Comparison of ENCODE assay signal across 10 cellular contexts in genomic region chr6:75230484-75231325, GRCh38. TPM values are rescaled to one million over a fixed set of nuclear protein-coding genes. Genes with fewer than 3 reads are reported as not detected.
DNase-seq lines count a peak whose midpoint lies in the region; ATAC-seq and TF ChIP-seq lines count a peak whose summit lies in the region.
"Had no signal": no experiment of that assay in that cellular context is flagged by ENCODE, and none has a peak within 500 bp of the region (broad histone marks: within the 10 kb centered on the region; RNA-seq: fewer than 3 reads in every experiment).

No MANE protein-coding gene starts in this region.

- H3K4me1 ChIP-seq in MM.1S (ENCODE audit: low read length): no peaks in the 10 kb centered on the region
- H3K4me1 ChIP-seq in left lung: no peaks in the 10 kb centered on the region

- H3K9me2 ChIP-seq in MM.1S (replicated peaks; ENCODE audit: insufficient read depth, low read length): no peaks in the 10 kb centered on the region

- H3K9me3 ChIP-seq in MM.1S (replicated peaks; ENCODE audit: insufficient read depth, low read length) (no peaks in the 10 kb centered on the region), left lung (no peaks in the 10 kb centered on the region)

- H2AFZ ChIP-seq in MM.1S (ENCODE audit: low read length): no peak overlapping the region

- no peak overlapping the region for H3K9ac ChIP-seq in MM.1S (ENCODE audit: low read length)

- CTCF ChIA-PET in MCF 10A (lab: Yijun Ruan, JAX): interaction anchor here (0.6 to 3.0 kb wide), 12 partner anchors 10 to 1698 kb away, joined by 3 to 31 read pairs (median 4); no protein-coding TSS in a partner anchor

- H3K4me3 ChIP-seq in MM.1S (ENCODE audit: low read length): no peak overlapping the region
- H3K4me3 ChIP-seq in left lung: no peak overlapping the region
- H3K4me3 ChIP-seq: skin epidermis had no signal

- POLR2A ChIA-PET in MCF 10A (lab: Yijun Ruan, JAX): interaction anchor here (1.0 to 1.2 kb wide), 2 partner anchors 10 to 13 kb away, joined by 3 to 4 read pairs; partner anchors contain the start of gene COX7A2

- H3K4me1 Mint-ChIP-seq in MCF 10A (ENCODE audit: insufficient read depth, unreplicated experiment): no peaks in the 10 kb centered on the region
- H3K4me1 Mint-ChIP-seq: activated B cell treated with CpG ODN at 0.5 μM for 24 hours had no signal

- peak; percentile 45 for TF ChIP-seq CTCF in MM.1S (IDR thresholded peaks at IDR 0.05; ENCODE audit: low read length)
- peak; percentile 66 for TF ChIP-seq CTCF in MCF 10A (IDR thresholded peaks at IDR 0.05; ENCODE audit: unreplicated experiment)
- peak; percentile 67 to 74 for TF ChIP-seq CTCF in left lung (IDR thresholded peaks at IDR 0.05)

- no peaks in the 10 kb centered on the region for H3F3A ChIP-seq in MM.1S (ENCODE audit: insufficient read depth, low read length)

- no peak overlapping the region for H3K4me3 Mint-ChIP-seq in MCF 10A (ENCODE audit: unreplicated experiment)
- H3K4me3 Mint-ChIP-seq: activated B cell treated with CpG ODN at 0.5 μM for 24 hours had no signal

- no peaks in the 10 kb centered on the region for H4K20me1 ChIP-seq in MM.1S (ENCODE audit: insufficient read depth, low read length)

- peaks cover 9% of the 10 kb centered on the region for H3K9me3 Mint-ChIP-seq in MCF 10A (ENCODE audit: unreplicated experiment)
- H3K9me3 Mint-ChIP-seq: activated B cell treated with CpG ODN at 0.5 μM for 24 hours had no signal

- BruUV-seq in MCF 10A (replicated peaks; lab: Mats Ljungman, UMichigan): no TSS peak

- H3K36me3 Mint-ChIP-seq in MCF 10A (ENCODE audit: insufficient read depth, unreplicated experiment): no peaks in the 10 kb centered on the region

- ATAC-seq in left lung (peak; percentile 91), GM21528 (IDR thresholded peaks at IDR 0.05; ENCODE audit: low FRiP score, unreplicated experiment) (no peak), GM18517 (IDR thresholded peaks at IDR 0.05; ENCODE audit: unreplicated experiment) (no peak)

- H3K36me3 ChIP-seq in MM.1S (replicated peaks; ENCODE audit: insufficient read depth, low read length): no peaks in the 10 kb centered on the region
- H3K36me3 ChIP-seq in left lung: peaks cover 0 to 1% of the 10 kb centered on the region in 2 donors

- H3K27me3 ChIP-seq in MM.1S (replicated peaks; ENCODE audit: insufficient read depth, low read length) (no peaks in the 10 kb centered on the region), left lung (no peaks in the 10 kb centered on the region)

- H3K27ac Mint-ChIP-seq in MCF 10A (ENCODE audit: low read depth, unreplicated experiment): no peak overlapping the region
- H3K27ac Mint-ChIP-seq: activated B cell treated with CpG ODN at 0.5 μM for 24 hours had no signal

- H3K27me3 Mint-ChIP-seq in MCF 10A (ENCODE audit: insufficient read depth, unreplicated experiment): no peaks in the 10 kb centered on the region

- H3K79me2 ChIP-seq in MM.1S (ENCODE audit: low read length): no peaks in the 10 kb centered on the region

- no peak overlapping the region for H3K4me2 ChIP-seq in MM.1S (ENCODE audit: low read depth, low read length)

- DNase-seq in ELR (ENCODE audit: low read depth) (peak; percentile 81), MM.1S (no peak), MCF 10A (ENCODE audit: unreplicated experiment) (peak; percentile 67), left lung (no peak), HuH-7 (ENCODE audit: low spot score) (no peak)
- DNase-seq in stimulated activated CD4-positive, alpha-beta T cell treated with anti-CD3 and anti-CD28 coated beads, Interleukin-4, amount 100 ng/mL, for 4 hours: no peak
- DNase-seq: activated B cell treated with CpG ODN at 0.5 μM for 24 hours had no signal

- H3K27ac ChIP-seq in MM.1S (ENCODE audit: low read length) (no peak overlapping the region), left lung (no peak overlapping the region)

- intact Hi-C loops in MCF 10A (cut with micrococcal nuclease): loop anchor here (1.0 kb wide), 1 partner anchor 19 kb away; no protein-coding TSS in a partner anchor
- intact Hi-C loops in left lung (cut with DNase I): no loop called here

RNA-seq across cellular contexts. Expression of gene COX7A2, which starts 12.9 kb away (rescaled TPM):
- total RNA-seq in MCF 10A (2022) (316 and 375 TPM in 2 replicates), left lung (100 to 1,000 TPM; 316 to 322 TPM)

RNA-seq across cellular contexts. Expression of gene COL12A1, which starts 24.9 kb away (rescaled TPM):
- total RNA-seq in MCF 10A (2022): 110 and 136 TPM in 2 replicates
- total RNA-seq in left lung: 10 to 100 TPM; 26.5 to 74.3 TPM
- total RNA-seq: activated B cell treated with CpG ODN at 0.5 μM for 24 hours had no signal

RNA-seq across cellular contexts. Expression of gene TMEM30A, which starts 53.9 kb away (rescaled TPM):
- 53.7 and 71.4 TPM in 2 replicates for total RNA-seq in MCF 10A (2022)
- total RNA-seq in left lung: 100 to 1,000 TPM; 169 to 193 TPM

Comparison
In these comparisons a context has a peak if more than half of its experiments do, and no peak if none do; other contexts are left out.
1. DNase-seq: peak in ELR (single experiment) and MCF 10A (single experiment); none in MM.1S (single experiment), left lung (0 of 2), stimulated activated CD4-positive, alpha-beta T cell treated with anti-CD3 and anti-CD28 coated beads, Interleukin-4, amount 100 ng/mL, for 4 hours (0 of 2) and HuH-7 (single experiment).
2. Peak in every context shown above with its lines, with median percentiles within 50 percentile points of each other: CTCF ChIP-seq.